ENCODE assay signal across 8 cellular contexts in genomic region chr11:17730608-17731462, GRCh38. TPM values are rescaled to one million over a fixed set of nuclear protein-coding genes. Genes with fewer than 3 reads are reported as not detected.
DNase-seq lines count a peak whose midpoint lies in the region; ATAC-seq, FAIRE-seq and TF ChIP-seq lines count a peak whose summit lies in the region.

No MANE protein-coding gene starts in this region.

- intact Hi-C loops in heart left ventricle (cut with DNase I): loop anchor here in 8 of 10 donors (1.0 to 10.0 kb wide), 8 partner anchors 114 to 248 kb away; no protein-coding TSS in a partner anchor

- H3K36me3 ChIP-seq in adipocyte (ENCODE audit: control insufficient read depth, insufficient read depth, low read length, severe bottlenecking): no peaks in the 10 kb centered on the region
- H3K36me3 ChIP-seq in heart left ventricle: no peaks in the 10 kb centered on the region

- H3K27ac ChIP-seq in heart left ventricle: no peak overlapping the region

- H3K4me3 ChIP-seq in adipocyte (ENCODE audit: low read length) (no peak overlapping the region), heart left ventricle (no peak overlapping the region)

- peak; percentile 73 to 91 (median 86) for TF ChIP-seq CTCF in heart left ventricle (IDR thresholded peaks at IDR 0.05)

- H3K4me1 ChIP-seq in adipocyte (ENCODE audit: control insufficient read depth, insufficient read depth, low read length): peaks cover 5% of the 10 kb centered on the region
- H3K4me1 ChIP-seq in heart left ventricle: peaks cover 2 to 20% (median 7%) of the 10 kb centered on the region in 12 donors

- 14 to 16% (median 15%) methylated on average over 8 to 9 of the region's 9 CpGs for WGBS in heart left ventricle, 4 donors

- ATAC-seq in HG02798 (IDR thresholded peaks at IDR 0.05; ENCODE audit: poor library complexity, unreplicated experiment) (peak; percentile 80), heart left ventricle (peak; percentile 90 to 94 (median 92))

- H3K9me3 ChIP-seq in adipocyte (ENCODE audit: control insufficient read depth, low read length) (no peaks in the 10 kb centered on the region), heart left ventricle (no peaks in the 10 kb centered on the region)

- no peak for TF ChIP-seq POLR2A in GM12891 (IDR thresholded peaks at IDR 0.05; ENCODE audit: low read depth, low read length)
- TF ChIP-seq POLR2A in heart left ventricle (IDR thresholded peaks at IDR 0.05): no peak

- DNase-seq in GM12891 (ENCODE audit: insufficient read length, low spot score): peak; percentile 73
- DNase-seq in NCI-H1436 (lab: John Stamatoyannopoulos, UW): peak; percentile 86
- peak; percentile 55 for DNase-seq in SKM-1 treated with dmso at 0.1 percent for 144 hours (lab: John Stamatoyannopoulos, UW; ENCODE audit: unreplicated experiment)
- peak; percentile 91 for DNase-seq in adipocyte (ENCODE audit: low read depth)
- peak; percentile 77 to 85 (median 84) for DNase-seq in heart left ventricle
- DNase-seq in retina: peak; percentile 91
- no peak for DNase-seq in KG1 (lab: John Stamatoyannopoulos, UW)

- no peak overlapping the region for H3K9ac ChIP-seq in adipocyte (ENCODE audit: low read length)

- peaks cover 59% of the 10 kb centered on the region for H3K27me3 ChIP-seq in adipocyte (replicated peaks; ENCODE audit: control insufficient read depth, insufficient read depth, low read length)
- H3K27me3 ChIP-seq in heart left ventricle: peaks cover 2 to 44% (median 11%) of the 10 kb centered on the region in 9 donors

- peak; percentile 94 for FAIRE-seq in GM12891 (lab: Jason Lieb, UNC)

TF ChIP-seq in GM12891, 5 proteins besides CTCF, POLR2A, EP300 and RAD21:
- TF ChIP-seq TAF1 (IDR thresholded peaks at IDR 0.05; ENCODE audit: low read depth, low read length) (no peak), POU2F2 (IDR thresholded peaks at IDR 0.05; ENCODE audit: low read depth, low read length) (no peak), POLR2AphosphoS5 (IDR thresholded peaks at IDR 0.05; ENCODE audit: low read depth, low read length) (no peak), SPI1 (IDR thresholded peaks at IDR 0.05; ENCODE audit: low read depth, low read length) (no peak), PAX5 (IDR thresholded peaks at IDR 0.05; ENCODE audit: insufficient read depth, low read length, severe bottlenecking) (no peak)

RNA-seq across cellular contexts. Expression of gene KCNC1, which starts 3.7 kb away (rescaled TPM):
- 0.06 TPM for polyA plus RNA-seq in GM12891 (2012; ENCODE audit: low read depth, missing spikeins)
- total RNA-seq in heart left ventricle: under 1 TPM in 3 of 9 donors, not detected in 6; 0.02 to 0.25 (median 0.05) TPM
- polyA plus RNA-seq in heart left ventricle: not detected

RNA-seq across cellular contexts. Expression of gene MYOD1, which starts 11.5 kb away (rescaled TPM):
- not detected for polyA plus RNA-seq in GM12891 (2012; ENCODE audit: low read depth, missing spikeins)
- not detected for total RNA-seq in heart left ventricle
- polyA plus RNA-seq in heart left ventricle: not detected
